In the genomic region with DNA sequence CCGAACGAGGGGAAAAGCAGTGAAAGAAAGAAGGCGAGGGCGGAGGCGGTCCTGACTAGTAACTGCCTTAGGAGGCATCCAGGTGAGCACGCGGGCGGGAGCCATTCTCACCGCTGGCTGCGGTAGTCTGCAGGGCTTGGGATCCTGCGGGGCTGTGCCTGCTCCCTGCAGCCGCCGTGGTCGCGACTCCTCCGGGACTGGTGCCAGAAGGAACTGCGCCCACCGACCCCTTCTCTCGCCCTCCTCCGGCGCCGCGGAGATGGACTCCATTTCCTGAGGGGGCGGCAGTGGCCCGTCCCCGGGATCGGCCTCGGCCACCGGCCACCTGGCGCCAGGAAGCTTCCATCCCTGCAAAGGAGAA, we compare ENCODE assay signal across 8 cellular contexts. TPM values are rescaled to one million over a fixed set of nuclear protein-coding genes. Genes with fewer than 3 reads are reported as not detected.
DNase-seq lines count a peak whose midpoint lies in the region; ATAC-seq and TF ChIP-seq lines count a peak whose summit lies in the region.

No MANE protein-coding gene starts in this region.

- peaks cover 12 to 24% of the 10 kb centered on the region in 2 donors for H3K36me3 Mint-ChIP-seq in CD4-positive, alpha-beta memory T cell

- no peaks in the 10 kb centered on the region for H3K9me3 ChIP-seq in CD4-positive, alpha-beta memory T cell (ENCODE audit: control insufficient read depth in 1 of 2, low read length in 2 of 2)

- ATAC-seq in GM19463 (IDR thresholded peaks at IDR 0.05; ENCODE audit: unreplicated experiment) = peak; percentile 10
- peak; percentile 13 for ATAC-seq in HG03520 (IDR thresholded peaks at IDR 0.05; ENCODE audit: unreplicated experiment)

- H3K27ac ChIP-seq in CD4-positive, alpha-beta memory T cell (ENCODE audit: low read depth, low read length) = peak overlapping the region; percentile 75
- H3K27ac ChIP-seq in layer of hippocampus (ENCODE audit: low read depth, low read length) = peak overlapping the region; percentile 59

- peak overlapping the region; percentile 89 to 100 for H3K4me3 ChIP-seq in CD4-positive, alpha-beta memory T cell (ENCODE audit: low read length in 2 of 2)
- H3K4me3 ChIP-seq in cardiac fibroblast (replicated peaks in 1 of 2; ENCODE audit: low read depth in 2 of 2, low read length in 2 of 2) = peak overlapping the region; percentile 88 to 94

- H3K9me3 Mint-ChIP-seq in CD4-positive, alpha-beta memory T cell = peaks cover 0 to 2% (median 0%) of the 10 kb centered on the region in 8 donors

- no peaks in the 10 kb centered on the region for H3K27me3 Mint-ChIP-seq in CD4-positive, alpha-beta memory T cell

- CTCF ChIA-PET in CD4-positive, alpha-beta memory T cell (lab: Charles Lee; ENCODE audit: partially characterized antibody) = interaction anchor here (1.0 kb wide), 1 partner anchor 16 kb away, joined by 3 read pairs; no protein-coding TSS in a partner anchor

- no peak for TF ChIP-seq CTCF in cardiac fibroblast (IDR thresholded peaks at IDR 0.05; ENCODE audit: low read depth, low read length)

- POLR2A ChIA-PET in CD4-positive, alpha-beta memory T cell (lab: Charles Lee; ENCODE audit: partially characterized antibody) = interaction anchor here (0.6 to 1.4 kb wide), 8 partner anchors 8 to 451 kb away, joined by 3 to 6 read pairs (median 4); a partner anchor contains a TSS

- intact Hi-C loops in CD4-positive, alpha-beta memory T cell (cut with micrococcal nuclease) = loop anchor here (1.0 to 5.0 kb wide), 7 partner anchors 77 to 451 kb away; a partner anchor contains a TSS

- H3K4me3 Mint-ChIP-seq in CD4-positive, alpha-beta memory T cell = peak overlapping the region; percentile 94 to 99 (median 98)

- peaks cover 23% of the 10 kb centered on the region for H3K4me1 ChIP-seq in CD4-positive, alpha-beta memory T cell (ENCODE audit: insufficient read depth, low read length)

- H3K36me3 ChIP-seq in CD4-positive, alpha-beta memory T cell (ENCODE audit: insufficient read depth, low read length) = peaks cover 4% of the 10 kb centered on the region

- H3K4me1 Mint-ChIP-seq in CD4-positive, alpha-beta memory T cell = peaks cover 27 to 41% (median 30%) of the 10 kb centered on the region in 4 donors

- H3K27ac Mint-ChIP-seq in CD4-positive, alpha-beta memory T cell = peak overlapping the region; percentile 93 to 99 (median 96)

- DNase-seq in CD4-positive, alpha-beta memory T cell = peak; percentile 21 to 37 (median 28)
- DNase-seq in UCSD-AML1 (lab: John Stamatoyannopoulos, UW; ENCODE audit: unreplicated experiment) (peak; percentile 51), cardiac fibroblast (ENCODE audit: low read depth in 2 of 2) (peak in 1 of 2 donors; percentile 1), NCI-H2171 treated with DMSO at 0.1 percent for 48 hours (lab: John Stamatoyannopoulos, UW) (no peak)
- peak; percentile 15 to 27 for DNase-seq in stimulated activated CD4-positive, alpha-beta T cell treated with anti-CD3 and anti-CD28 coated beads, Interleukin-2, amount 100 ng/mL, for 48 hours

- H3K27me3 ChIP-seq in CD4-positive, alpha-beta memory T cell (ENCODE audit: insufficient read depth, low read length) = no peaks in the 10 kb centered on the region
- H3K27me3 ChIP-seq in layer of hippocampus (ENCODE audit: control insufficient read depth, insufficient read depth, low read length) = no peaks in the 10 kb centered on the region

RNA-seq across cellular contexts. Expression of a gene that starts 0.5 kb away (rescaled TPM):
- 10 to 100 TPM; 16.6 to 21.1 TPM for total RNA-seq in CD4-positive, alpha-beta memory T cell
- polyA plus RNA-seq in CD4-positive, alpha-beta memory T cell = 1 to 10 TPM; 7.7 to 8.8 TPM
